In the genomic region with DNA sequence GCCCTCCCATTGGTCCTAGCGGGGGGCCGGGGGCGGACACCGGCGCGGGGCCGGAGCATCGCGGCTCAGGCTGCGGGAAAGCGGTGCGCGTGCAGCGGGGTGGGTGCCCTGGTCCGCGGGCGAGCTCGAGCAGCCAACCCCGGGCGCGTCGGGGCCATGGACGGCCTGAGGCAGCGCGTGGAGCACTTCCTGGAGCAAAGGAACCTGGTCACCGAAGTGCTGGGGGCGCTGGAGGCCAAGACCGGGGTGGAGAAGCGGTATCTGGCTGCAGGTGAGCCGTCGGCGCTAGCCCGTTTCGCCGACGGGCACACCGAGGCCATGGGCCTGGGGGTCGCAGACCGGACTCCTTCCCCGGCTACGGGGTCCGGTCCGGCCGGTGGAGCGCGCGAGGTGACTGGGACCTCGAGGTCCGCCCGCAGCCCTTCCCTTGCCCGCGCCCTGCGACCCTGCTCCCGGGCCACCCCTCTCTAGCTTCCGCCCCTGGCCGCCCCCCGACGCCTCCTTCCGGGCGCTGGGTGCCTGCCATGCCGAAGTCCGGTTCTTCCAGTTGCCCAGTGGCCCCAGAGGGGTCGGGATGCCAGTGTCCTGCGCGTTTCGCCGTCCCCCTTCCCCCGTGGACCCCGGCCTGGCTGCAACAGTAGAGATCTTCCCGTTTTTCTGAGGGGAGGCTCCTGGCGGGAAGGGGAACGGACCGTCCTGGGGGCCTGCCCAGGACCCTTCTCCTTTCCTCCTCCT, we compare ENCODE assay signal across 1 cellular context.
A peak's percentile ranks its signal among the peaks of the same experiment; 100 is the strongest.
TF ChIP-seq lines count a peak whose summit lies in the region.

TSS of gene REEP6 (plus strand) at position 68 of the 735 bp plus-strand sequence. CDS start at position 157, 89 bp downstream.

TF ChIP-seq in K562, 482 proteins besides CTCF, POLR2A, EP300 and RAD21 (continued from another document and continues in another):
- TF ChIP-seq CUX1 (CRISPR knock-in tag; IDR thresholded peaks at IDR 0.05) (no peak), MAZ (CRISPR knock-in tag; conservative IDR thresholded peaks at IDR 0.05 in 1 of 2, IDR thresholded peaks at IDR 0.05 in 1 of 2) (peak in 1 of 2 experiments; percentile 78; a peak in 2 of 4 replicates), DMBX1 (CRISPR knock-in tag; IDR thresholded peaks at IDR 0.05; ENCODE audit: borderline replicate concordance) (no peak), DDX20 (tag; IDR thresholded peaks at IDR 0.05; ENCODE audit: low read depth) (no peak), PTRF (tag; IDR thresholded peaks at IDR 0.05) (no peak), HNRNPLL (IDR thresholded peaks at IDR 0.05; ENCODE audit: low read depth, low read length, poor library complexity, severe bottlenecking) (no peak), RHOXF2B (CRISPR knock-in tag; conservative IDR thresholded peaks at IDR 0.05) (no peak), NELFE (IDR thresholded peaks at IDR 0.05; ENCODE audit: insufficient read depth, insufficient read length) (no peak), ZNF280A (IDR thresholded peaks at IDR 0.05; ENCODE audit: low read depth, partially characterized antibody) (no peak), PRPF4 (IDR thresholded peaks at IDR 0.05; ENCODE audit: insufficient read depth, low read depth, low read length, poor library complexity, severe bottlenecking) (no peak), ZNF592 (IDR thresholded peaks at IDR 0.05) (no peak), E2F4 (CRISPR knock-in tag; IDR thresholded peaks at IDR 0.05; ENCODE audit: low read depth) (no peak), CGGBP1 (CRISPR knock-in tag; IDR thresholded peaks at IDR 0.05) (no peak), NEUROD1 (IDR thresholded peaks at IDR 0.05; ENCODE audit: borderline replicate concordance, low read depth, low read length, partially characterized antibody) (no peak), ZEB2 (IDR thresholded peaks at IDR 0.05) (no peak), THRAP3 (IDR thresholded peaks at IDR 0.05; ENCODE audit: borderline replicate concordance) (no peak)
- TF ChIP-seq, protein P1, sequence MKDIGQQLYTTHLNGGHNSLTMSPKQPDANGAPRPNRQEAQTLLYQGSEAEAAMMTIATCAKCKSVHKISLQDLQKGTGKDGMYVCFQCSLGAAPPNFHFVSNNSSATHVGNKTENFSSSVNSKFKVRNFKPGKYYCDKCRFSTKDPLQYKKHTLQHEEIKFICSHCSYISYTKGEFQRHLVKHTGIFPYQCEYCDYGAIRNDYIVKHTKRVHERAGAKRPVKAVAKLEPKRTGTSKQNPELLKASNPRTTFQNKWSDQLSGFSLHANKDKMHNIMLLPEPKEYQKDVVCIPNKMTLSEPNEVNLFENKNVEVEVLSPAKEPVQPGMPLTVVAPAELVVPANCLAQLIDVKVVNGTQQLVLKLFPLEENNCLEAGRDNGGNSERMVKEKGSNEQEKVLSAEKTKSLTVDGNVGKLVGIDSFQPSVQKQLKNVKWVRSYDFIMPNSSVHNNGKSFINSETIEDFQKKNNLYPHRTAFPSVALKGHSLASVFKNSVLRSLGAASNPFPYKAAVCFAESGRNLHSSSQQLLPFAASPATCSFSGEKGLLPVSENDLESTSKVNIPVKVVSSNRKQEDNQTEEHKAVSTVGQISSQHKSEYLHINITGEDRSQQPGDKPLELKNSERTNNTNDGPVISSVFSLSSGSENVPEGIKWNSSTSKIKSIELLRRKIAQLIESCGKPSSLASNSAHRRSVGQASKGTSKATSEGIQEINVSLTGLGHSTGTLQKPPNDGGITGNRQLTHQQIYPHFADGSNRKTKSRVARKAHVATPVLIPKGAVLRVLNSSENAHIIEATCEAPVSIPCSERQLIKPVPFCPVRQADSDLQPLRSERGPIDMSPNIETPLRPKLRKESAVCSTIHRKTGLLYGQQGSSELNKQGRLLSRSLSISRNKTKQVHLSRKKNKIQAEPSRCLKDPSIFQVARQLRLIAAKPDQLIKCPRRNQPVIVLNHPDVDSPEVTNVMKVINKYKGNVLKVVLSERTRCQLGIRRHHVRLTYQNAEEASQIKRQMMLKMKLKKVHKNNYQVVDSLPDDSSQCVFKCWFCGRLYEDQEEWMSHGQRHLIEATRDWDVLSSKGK (CRISPR knock-in tag; IDR thresholded peaks at IDR 0.05), result no peak
